8 cellular contexts compared by ENCODE assay signal in the genomic region with DNA sequence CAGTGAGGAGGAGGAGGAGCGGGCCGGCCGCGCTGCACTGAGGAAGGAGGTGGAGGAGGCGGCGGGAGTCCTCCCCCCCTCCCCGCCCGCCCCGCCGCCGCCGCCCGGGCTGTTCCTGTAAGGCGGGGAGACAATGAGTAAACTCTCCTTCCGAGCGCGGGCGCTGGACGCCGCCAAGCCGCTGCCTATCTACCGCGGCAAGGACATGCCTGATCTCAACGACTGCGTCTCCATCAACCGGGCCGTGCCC. TPM values are rescaled to one million over a fixed set of nuclear protein-coding genes. Genes with fewer than 3 reads are reported as not detected.
DNase-seq lines count a peak whose midpoint lies in the region; ATAC-seq, FAIRE-seq and TF ChIP-seq lines count a peak whose summit lies in the region.

No MANE protein-coding gene starts in this region.

- H2BK15ac ChIP-seq in mesenchymal stem cell (ENCODE audit: low read depth, poor library complexity, severe bottlenecking): peak overlapping the region; percentile 94

- 5% methylated on average over 4 of the region's 27 CpGs for WGBS in mammary epithelial cell (ENCODE audit: low coverage, missing lambda C conversion rate)
- 12% methylated on average over 6 of the region's 27 CpGs for WGBS in mesenchymal stem cell
- WGBS in aorta, 2 donors: 0% methylated on average over 7 to 27 of the region's 27 CpGs

- H4K8ac ChIP-seq in mesenchymal stem cell (ENCODE audit: low read length): peak overlapping the region; percentile 100

- peak overlapping the region; percentile 54 to 69 for H3K23ac ChIP-seq in mesenchymal stem cell (ENCODE audit: low read length in 2 of 2)

- no peak overlapping the region for H3K14ac ChIP-seq in mesenchymal stem cell (ENCODE audit: low read length in 2 of 2)

- TF ChIP-seq CTCF in C4-2B (conservative IDR thresholded peaks at IDR 0.05) (no peak), mammary epithelial cell (conservative IDR thresholded peaks at IDR 0.05 in 1 of 2, IDR thresholded peaks at IDR 0.05 in 1 of 2; ENCODE audit: extremely low read depth in 1 of 2, insufficient read depth in 1 of 2, low read depth in 1 of 2, low read length in 2 of 2) (no peak)

- H3K27me3 ChIP-seq in mammary epithelial cell (ENCODE audit: insufficient read depth, low read length) (no peaks in the 10 kb centered on the region), mesenchymal stem cell (ENCODE audit: control insufficient read depth in 1 of 2, insufficient read depth in 1 of 2, low read length in 2 of 2) (peaks cover 0 to 18% of the 10 kb centered on the region in 2 experiments), aorta (ENCODE audit: control insufficient read depth in 1 of 2, insufficient read depth in 2 of 2, low read length in 1 of 2) (no peaks in the 10 kb centered on the region)

- peak overlapping the region; percentile 90 for H3K27ac ChIP-seq in C4-2B
- peak overlapping the region; percentile 82 for H3K27ac ChIP-seq in mammary epithelial cell (ENCODE audit: insufficient read depth, low read depth, low read length)
- peak overlapping the region; percentile 99 for H3K27ac ChIP-seq in mesenchymal stem cell (ENCODE audit: low read length, poor library complexity, severe bottlenecking)
- peak overlapping the region; percentile 92 to 99 for H3K27ac ChIP-seq in aorta (ENCODE audit: low read depth in 1 of 2, low read length in 2 of 2)

- DNase-seq in mammary epithelial cell: no peak
- DNase-seq in mesenchymal stem cell: no peak
- no peak for DNase-seq in aorta
- DNase-seq in GM19239 (ENCODE audit: insufficient read length, low spot score): no peak
- no peak for DNase-seq in middle frontal gyrus (ENCODE audit: extremely low spot score, low spot score)

- dilution Hi-C loops in mammary epithelial cell (cut with HindIII; ENCODE audit: low sequenced_read_pairs): no loop called here

- H2AFZ ChIP-seq in mammary epithelial cell (ENCODE audit: low read depth, low read length) (peak overlapping the region; percentile 91), mesenchymal stem cell (ENCODE audit: low read depth, low read length) (peak overlapping the region; percentile 72)

- peaks cover 2% of the 10 kb centered on the region for H4K20me1 ChIP-seq in mammary epithelial cell (ENCODE audit: insufficient read depth, low read length)

- H2BK5ac ChIP-seq in mesenchymal stem cell (ENCODE audit: low read depth, low read length, poor library complexity, severe bottlenecking): peak overlapping the region; percentile 66

- no peaks in the 10 kb centered on the region for H3K9me3 ChIP-seq in mammary epithelial cell (replicated peaks; ENCODE audit: insufficient read depth, low read length)
- H3K9me3 ChIP-seq in mesenchymal stem cell (ENCODE audit: control insufficient read depth, low read length): no peaks in the 10 kb centered on the region
- H3K9me3 ChIP-seq in aorta (ENCODE audit: control insufficient read depth, low read length): no peaks in the 10 kb centered on the region

- FAIRE-seq in GM19239 (lab: Jason Lieb, UNC): no peak

- intact Hi-C loops in mammary epithelial cell (cut with micrococcal nuclease) (loop anchor here (1.0 to 10.0 kb wide), 4 partner anchors 227 to 920 kb away; no protein-coding TSS in a partner anchor), aorta (cut with DNase I) (loop anchor here in 1 of 2 donors (10.0 kb wide), 2 partner anchors 130 to 140 kb away; no protein-coding TSS in a partner anchor)

- H3K79me1 ChIP-seq in mesenchymal stem cell (replicated peaks; ENCODE audit: low read length, poor library complexity, severe bottlenecking): no peaks in the 10 kb centered on the region

- H3K9ac ChIP-seq in mammary epithelial cell (ENCODE audit: insufficient read depth, low read length) (peak overlapping the region; percentile 77), mesenchymal stem cell (ENCODE audit: low read length) (peak overlapping the region; percentile 99)

- CTCF ChIA-PET in mammary epithelial cell (lab: Charles Lee; ENCODE audit: low non-redundant PET): interaction anchor here (0.7 kb wide), 1 partner anchor 25 kb away, joined by 3 read pairs; no protein-coding TSS in a partner anchor

- peak overlapping the region; percentile 100 for H4K91ac ChIP-seq in mesenchymal stem cell (ENCODE audit: low read length)

- peaks cover 14% of the 10 kb centered on the region for H3K4me1 ChIP-seq in mammary epithelial cell (ENCODE audit: insufficient read depth, low read length)
- peaks cover 6% of the 10 kb centered on the region for H3K4me1 ChIP-seq in mesenchymal stem cell (ENCODE audit: control insufficient read depth, insufficient read depth, low read depth, low read length)
- peaks cover 0 to 4% of the 10 kb centered on the region in 2 donors for H3K4me1 ChIP-seq in aorta (ENCODE audit: control insufficient read depth in 1 of 2, insufficient read depth in 2 of 2, low read length in 2 of 2)

- H2AK5ac ChIP-seq in mesenchymal stem cell (ENCODE audit: low read length, severe bottlenecking): no peak overlapping the region

- peak overlapping the region; percentile 64 to 91 (median 83) for H3K4me3 ChIP-seq in mammary epithelial cell (replicated peaks in 1 of 3; ENCODE audit: insufficient read depth in 1 of 3, low read depth in 2 of 3, low read length in 3 of 3)
- H3K4me3 ChIP-seq in mesenchymal stem cell (ENCODE audit: insufficient read depth in 1 of 2, low read depth in 1 of 2, low read length in 2 of 2): peak overlapping the region; percentile 97 to 98
- peak overlapping the region; percentile 61 to 95 for H3K4me3 ChIP-seq in aorta (ENCODE audit: low read length in 2 of 2)

- in situ Hi-C loops in mammary epithelial cell (cut with MboI; ENCODE audit: low sequenced_read_pairs in 2 of 2): no loop called here

- peak overlapping the region; percentile 87 to 93 for H3K4ac ChIP-seq in mesenchymal stem cell (ENCODE audit: low read depth in 1 of 2, low read length in 2 of 2)

- ATAC-seq in GM21381 (IDR thresholded peaks at IDR 0.05; ENCODE audit: unreplicated experiment) (peak; percentile 38), HG03571 (IDR thresholded peaks at IDR 0.05; ENCODE audit: unreplicated experiment) (peak; percentile 28), aorta (ENCODE audit: low FRiP score) (peak; percentile 86)

- no peak overlapping the region for H3K4me2 ChIP-seq in mammary epithelial cell (ENCODE audit: insufficient read depth, low read depth, low read length)
- no peak overlapping the region for H3K4me2 ChIP-seq in mesenchymal stem cell (ENCODE audit: low read length, poor library complexity, severe bottlenecking)

- no TSS peak for BruUV-seq in mammary epithelial cell (replicated peaks; lab: Mats Ljungman, UMichigan)

- peak overlapping the region in 1 of 2 experiments; percentile 99 for H2BK12ac ChIP-seq in mesenchymal stem cell (ENCODE audit: low read length in 2 of 2)

- H2BK120ac ChIP-seq in mesenchymal stem cell (ENCODE audit: low read depth, low read length): peak overlapping the region; percentile 99

- H3K36me3 ChIP-seq in mammary epithelial cell (ENCODE audit: insufficient read depth, low read length): no peaks in the 10 kb centered on the region
- no peaks in the 10 kb centered on the region for H3K36me3 ChIP-seq in mesenchymal stem cell (ENCODE audit: control insufficient read depth in 1 of 2, insufficient read depth in 2 of 2, low read depth in 1 of 2, low read length in 2 of 2)
- no peaks in the 10 kb centered on the region for H3K36me3 ChIP-seq in aorta (ENCODE audit: control insufficient read depth in 1 of 2, insufficient read depth in 2 of 2, low read length in 1 of 2)

- peaks cover 46% of the 10 kb centered on the region for H3K79me2 ChIP-seq in mammary epithelial cell (ENCODE audit: insufficient read depth, low read length)

- peak overlapping the region; percentile 99 to 100 for H3K18ac ChIP-seq in mesenchymal stem cell (ENCODE audit: low read depth in 1 of 2, low read length in 2 of 2)

RNA-seq across cellular contexts. Expression of a gene that starts 0.3 kb away (rescaled TPM):
- 10 to 100 TPM; 17.3 to 20.6 TPM for total RNA-seq in mammary epithelial cell
- polyA plus RNA-seq in mammary epithelial cell: 7.3 TPM
- 8.3 TPM for polyA minus RNA-seq in mammary epithelial cell
- 16.0 TPM for polyA plus RNA-seq in mesenchymal stem cell (2013, experiment 1 of 2)
- 15.8 TPM for polyA plus RNA-seq in mesenchymal stem cell (2013, experiment 2 of 2)
- 10 to 100 TPM; 42.7 to 43.6 TPM for total RNA-seq in aorta
- polyA plus RNA-seq in aorta: 10 to 100 TPM; 11.1 to 12.4 TPM

Comparison
In these comparisons a context has a peak if more than half of its experiments do, and no peak if none do; other contexts are left out.
1. ATAC-seq: peak in every context shown above with its lines; median percentile 86 in aorta; 38 in GM21381; 28 in HG03571.